In the genomic region with DNA sequence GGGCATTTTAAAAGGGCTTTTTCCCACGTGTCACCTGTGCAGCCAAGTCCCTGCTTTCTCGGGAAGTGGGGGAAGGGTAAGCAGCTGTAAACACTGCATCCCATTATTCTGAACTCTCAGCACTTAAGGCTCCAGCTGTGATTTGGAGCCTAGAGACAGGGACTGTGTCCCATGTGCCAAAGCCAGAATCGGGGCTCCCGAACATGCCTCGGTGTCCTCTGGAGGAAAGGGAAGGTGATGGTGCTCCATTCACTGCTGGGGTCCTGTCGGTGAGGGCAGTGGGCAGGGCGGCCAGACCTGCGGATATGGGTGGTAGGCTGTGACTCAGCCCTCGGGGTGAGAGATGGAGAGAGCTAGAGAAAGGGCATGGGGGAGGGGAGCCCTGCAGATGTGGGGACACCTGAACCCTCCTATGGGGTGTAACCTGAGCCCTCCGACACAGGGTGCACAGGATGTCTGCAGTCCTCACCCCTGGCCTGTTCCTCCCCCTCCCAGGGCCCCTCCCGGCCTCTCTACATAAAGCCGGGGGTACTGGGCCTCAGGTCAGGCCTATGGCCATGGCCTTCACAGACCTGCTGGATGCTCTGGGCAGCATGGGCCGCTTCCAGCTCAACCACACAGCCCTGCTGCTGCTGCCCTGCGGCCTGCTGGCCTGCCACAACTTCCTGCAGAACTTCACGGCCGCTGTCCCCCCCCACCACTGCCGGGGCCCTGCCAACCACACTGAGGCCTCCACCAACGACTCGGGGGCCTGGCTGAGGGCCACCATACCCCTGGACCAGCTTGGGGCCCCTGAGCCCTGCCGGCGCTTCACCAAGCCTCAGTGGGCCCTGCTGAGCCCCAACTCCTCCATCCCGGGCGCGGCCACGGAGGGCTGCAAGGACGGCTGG, we compare ENCODE assay signal across 10 cellular contexts. TPM values are rescaled to one million over a fixed set of nuclear protein-coding genes. Genes with fewer than 3 reads are reported as not detected.
DNase-seq lines count a peak whose midpoint lies in the region; ATAC-seq and TF ChIP-seq lines count a peak whose summit lies in the region.
"Had no signal": no experiment of that assay in that cellular context is flagged by ENCODE, and none has a peak within 500 bp of the region (broad histone marks: within the 10 kb centered on the region; RNA-seq: fewer than 3 reads in every experiment).

No MANE protein-coding gene starts in this region.

- H3K79me2 ChIP-seq in GM23338 (replicated peaks; ENCODE audit: insufficient read depth): no peaks in the 10 kb centered on the region

- peak overlapping the region; percentile 91 for H3K27ac ChIP-seq in GM23338 (ENCODE audit: low read depth)
- H3K27ac ChIP-seq: esophagus muscularis mucosa had no signal

- no peaks in the 10 kb centered on the region for H3K9me2 ChIP-seq in GM23338 (ENCODE audit: insufficient read depth)

- H3K27me3 Mint-ChIP-seq in GM23338 (ENCODE audit: insufficient read depth, low read depth, poor library complexity): peaks cover 19% of the 10 kb centered on the region
- no peaks in the 10 kb centered on the region for H3K27me3 Mint-ChIP-seq in T-helper 17 cell

- H2AFZ ChIP-seq in GM23338: no peak overlapping the region

- no peaks in the 10 kb centered on the region for H3K9me3 ChIP-seq in T-helper 17 cell (ENCODE audit: control insufficient read depth, low read length, poor library complexity, severe bottlenecking)
- H3K9me3 ChIP-seq: esophagus muscularis mucosa had no signal

- H3K27ac Mint-ChIP-seq in GM23338 (peak overlapping the region; percentile 98), T-helper 17 cell (peak overlapping the region; percentile 34)

- peak overlapping the region; percentile 41 for H3K4me3 ChIP-seq in GM23338
- H3K4me3 ChIP-seq: esophagus muscularis mucosa had no signal

- no peaks in the 10 kb centered on the region for H3K36me3 ChIP-seq in GM23338 (ENCODE audit: insufficient read depth)

- 0 out of 2 replicates have a peak, but pooled peaks cover 4% of the 10 kb centered on the region for H4K20me1 ChIP-seq in GM23338 (replicated peaks; ENCODE audit: insufficient read depth)

- peak; percentile 65 to 68 for DNase-seq in AML-193 (lab: John Stamatoyannopoulos, UW)
- DNase-seq in GM23338 (ENCODE audit: low spot score): peak; percentile 95
- no peak for DNase-seq in T-helper 17 cell
- DNase-seq in kidney tubule cell (ENCODE audit: low spot score): peak; percentile 20
- no peak for DNase-seq in cerebellar nuclear complex (lab: John Stamatoyannopoulos, UW)
- DNase-seq in effector CD4-positive, alpha-beta T cell: no peak
- DNase-seq in NCI-H446 (lab: John Stamatoyannopoulos, UW): no peak
- DNase-seq: DMS79 treated with DMSO at 0.1 percent for 48 hours had no signal

- H3K27me3 ChIP-seq in GM23338 (ENCODE audit: insufficient read depth): no peaks in the 10 kb centered on the region
- H3K27me3 ChIP-seq: esophagus muscularis mucosa had no signal

- H3K4me3 Mint-ChIP-seq in GM23338 (peak overlapping the region; percentile 68), T-helper 17 cell (no peak overlapping the region)

- H3K36me3 Mint-ChIP-seq in GM23338 (ENCODE audit: low read depth) (peaks cover 25% of the 10 kb centered on the region), T-helper 17 cell (ENCODE audit: low read depth) (peaks cover 4% of the 10 kb centered on the region)

- H3K4me1 ChIP-seq in GM23338 (ENCODE audit: insufficient read depth): peaks cover 37% of the 10 kb centered on the region

- H3F3A ChIP-seq in GM23338 (replicated peaks; ENCODE audit: low read depth): peaks cover 22% of the 10 kb centered on the region

- no peak for TF ChIP-seq CTCF in GM23338 (conservative IDR thresholded peaks at IDR 0.05; ENCODE audit: low read depth in 2 of 2)

- H3K9me3 Mint-ChIP-seq in GM23338: no peaks in the 10 kb centered on the region

- H3K4me2 ChIP-seq in GM23338: peak overlapping the region; percentile 70

- peak; percentile 81 for ATAC-seq in GM23338
- ATAC-seq in T-helper 17 cell: peak; percentile 20
- no peak for ATAC-seq in GM21786 (IDR thresholded peaks at IDR 0.05; ENCODE audit: unreplicated experiment)

- H3K4me1 Mint-ChIP-seq in GM23338 (peaks cover 52% of the 10 kb centered on the region), T-helper 17 cell (peaks cover 21% of the 10 kb centered on the region)

TF ChIP-seq in GM23338, 12 proteins besides CTCF, POLR2A, EP300 and RAD21 (continues in another document):
- no peak for TF ChIP-seq JUNB (IDR thresholded peaks at IDR 0.05; ENCODE audit: unreplicated experiment)
- TF ChIP-seq ZNF462 (CRISPR knock-in tag; IDR thresholded peaks at IDR 0.05): no peak
- no peak for TF ChIP-seq CREB1 (CRISPR knock-in tag; IDR thresholded peaks at IDR 0.05; ENCODE audit: low read depth)
- no peak for TF ChIP-seq ZNF114 (CRISPR knock-in tag; IDR thresholded peaks at IDR 0.05)
- 0 out of 2 replicates have a peak, but pooled peaks have one; percentile 24 for TF ChIP-seq NANOG (IDR thresholded peaks at IDR 0.05; ENCODE audit: borderline replicate concordance)
- TF ChIP-seq EZH2 (IDR thresholded peaks at IDR 0.05; ENCODE audit: low read depth, unreplicated experiment): no peak
- 0 out of 2 replicates have a peak, but pooled peaks have one; percentile 8 for TF ChIP-seq ZNF331 (CRISPR knock-in tag; IDR thresholded peaks at IDR 0.05; ENCODE audit: low read depth)
- 0 out of 2 replicates have a peak, but pooled peaks have one; percentile 35 for TF ChIP-seq POLR2AphosphoS5 (IDR thresholded peaks at IDR 0.05; ENCODE audit: low read depth)
- no peak for TF ChIP-seq EZH2phosphoT487 (IDR thresholded peaks at IDR 0.05; ENCODE audit: unreplicated experiment)
- TF ChIP-seq STAT1 (IDR thresholded peaks at IDR 0.05; ENCODE audit: unreplicated experiment): no peak

RNA-seq across cellular contexts. Expression of gene CAPN1, which starts 31.8 kb away (rescaled TPM):
- total RNA-seq in GM23338 (2014; rRNA removed; shearing (Covaris generic)): 271 and 277 TPM in 2 replicates
- polyA plus RNA-seq in GM23338 (2016; fragmentation: Nextera tagmentation; extraction: Ambion mirVana): 63.0 and 67.3 TPM in 2 replicates
- 100 to 1,000 TPM; 154 to 190 TPM for total RNA-seq in T-helper 17 cell

RNA-seq across cellular contexts. Expression of gene SPDYC, which starts 43.5 kb away (rescaled TPM):
- total RNA-seq in GM23338 (2014; rRNA removed; shearing (Covaris generic)): not detected in 2 replicates
- 0.27 and 0.52 TPM in 2 replicates for polyA plus RNA-seq in GM23338 (2016; fragmentation: Nextera tagmentation; extraction: Ambion mirVana)
- under 1 TPM in 1 of 2 donors, not detected in 1; 0.68 TPM for total RNA-seq in T-helper 17 cell
- total RNA-seq: esophagus muscularis mucosa had no signal

RNA-seq across cellular contexts. Expression of gene POLA2, which starts 48.2 kb away (rescaled TPM):
- 25.9 and 30.4 TPM in 2 replicates for total RNA-seq in GM23338 (2014; rRNA removed; shearing (Covaris generic))
- polyA plus RNA-seq in GM23338 (2016; fragmentation: Nextera tagmentation; extraction: Ambion mirVana): 17.4 and 22.5 TPM in 2 replicates
- total RNA-seq in T-helper 17 cell: 10 to 100 TPM; 13.0 to 15.4 TPM

Comparison
In these comparisons a context has a peak if more than half of its experiments do, and no peak if none do; other contexts are left out.
1. DNase-seq: peak in AML-193 (2 of 2), GM23338 (single experiment) and kidney tubule cell (single experiment); none in T-helper 17 cell (0 of 3), cerebellar nuclear complex (0 of 2), effector CD4-positive, alpha-beta T cell (single experiment) and NCI-H446 (0 of 2).